Comparison of ENCODE assay signal across 28 cellular contexts in the genomic region with DNA sequence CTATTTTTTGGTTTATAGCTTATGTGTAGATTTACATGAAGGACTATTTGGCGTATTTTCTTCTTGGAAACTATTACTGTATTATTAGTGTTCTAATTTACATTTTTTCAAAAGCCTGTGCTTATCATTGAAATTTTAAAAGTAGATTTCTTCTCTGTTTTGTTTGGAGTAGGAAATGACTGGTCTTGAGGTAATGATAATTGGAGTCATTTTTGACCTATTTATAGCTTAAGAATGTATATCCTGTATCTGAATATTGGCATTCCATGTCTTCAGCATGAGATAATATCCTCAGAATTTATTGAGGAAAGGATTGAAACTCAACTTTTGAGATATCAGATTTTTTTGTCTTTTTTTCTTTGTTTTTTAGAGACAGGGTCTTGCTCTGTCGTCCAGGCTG.
DNase-seq lines count a peak whose midpoint lies in the region; ATAC-seq and TF ChIP-seq lines count a peak whose summit lies in the region.
"Had no signal": no experiment of that assay in that cellular context is flagged by ENCODE, and none has a peak within 500 bp of the region (broad histone marks: within the 10 kb centered on the region; RNA-seq: fewer than 3 reads in every experiment).

No MANE protein-coding gene starts in this region.

- H3K4me3 ChIP-seq in RWPE2 (ENCODE audit: severe bottlenecking) (no peak overlapping the region), fibroblast of the aortic adventitia (ENCODE audit: low read depth, low read length) (no peak overlapping the region), prostate gland (no peak overlapping the region), WERI-Rb-1 (ENCODE audit: low read depth, low read length) (no peak overlapping the region)
- H3K4me3 ChIP-seq: body of pancreas, esophagus muscularis mucosa, lung, PC-9, thyroid gland had no signal

- H3K27me3 ChIP-seq in RWPE2 (ENCODE audit: insufficient read depth, poor library complexity, severe bottlenecking) = no peaks in the 10 kb centered on the region
- H3K27me3 ChIP-seq in prostate gland (replicated peaks; ENCODE audit: insufficient read depth) = no peaks in the 10 kb centered on the region
- H3K27me3 ChIP-seq in WERI-Rb-1 (ENCODE audit: insufficient read depth, low read depth, severe bottlenecking) = no peaks in the 10 kb centered on the region
- H3K27me3 ChIP-seq: body of pancreas, esophagus muscularis mucosa, thyroid gland had no signal

- peak overlapping the region; percentile 86 for H3K27ac ChIP-seq in RWPE2 (ENCODE audit: poor library complexity, severe bottlenecking)
- no peak overlapping the region for H3K27ac ChIP-seq in prostate gland
- no peak overlapping the region for H3K27ac ChIP-seq in WERI-Rb-1
- H3K27ac ChIP-seq: body of pancreas, esophagus muscularis mucosa, PC-9, thyroid gland had no signal

- H3K36me3 ChIP-seq in RWPE2 (ENCODE audit: low read depth) (peaks cover 68% of the 10 kb centered on the region), prostate gland (no peaks in the 10 kb centered on the region), WERI-Rb-1 (peaks cover 14% of the 10 kb centered on the region)
- H3K36me3 ChIP-seq: thyroid gland had no signal

- ATAC-seq in RWPE2 (ENCODE audit: low read depth) (peak; percentile 66), HG03097 (IDR thresholded peaks at IDR 0.05; ENCODE audit: low FRiP score, unreplicated experiment) (no peak)
- ATAC-seq: activated CD4-positive, CD25-positive, alpha-beta regulatory T cell treated with anti-CD3 and anti-CD28 coated beads, Interleukin-2, amount 50 U/mL, for 24 hours; activated CD8-positive, alpha-beta T cell treated with anti-CD3 and anti-CD28 coated beads for 36 hours; activated naive CD8-positive, alpha-beta T cell treated with anti-CD3 and anti-CD28 coated beads, Interleukin-2, amount 50 U/mL, for 24 hours; body of pancreas; effector memory CD8-positive, alpha-beta T cell; stimulated activated naive CD8-positive, alpha-beta T cell treated with anti-CD3 and anti-CD28 coated beads, Interleukin-15, amount 100 ng/mL, for 72 hours; T-cell had no signal

- WGBS in prostate gland = 91% methylated on average over 2 of the region's 2 CpGs

- intact Hi-C loops in prostate gland (cut with DNase I) = no loop called here

- DNase-seq in HCEC 1CT = peak; percentile 80
- no peak for DNase-seq in RWPE2 (ENCODE audit: low spot score)
- DNase-seq in fibroblast of the aortic adventitia (ENCODE audit: low read depth) = peak; percentile 13
- DNase-seq in prostate gland (ENCODE audit: low spot score) = no peak
- DNase-seq in activated CD4-positive, alpha-beta T cell treated with anti-CD3 and anti-CD28 coated beads, Interleukin-2, amount 50 U/mL, for 1 hour = no peak
- DNase-seq in WERI-Rb-1 = no peak
- DNase-seq: activated CD8-positive, alpha-beta T cell treated with anti-CD3 and anti-CD28 coated beads for 36 hours; activated effector memory CD4-positive, alpha-beta T cell treated with anti-CD3 and anti-CD28 coated beads, Interleukin-2, amount 50 U/mL, for 16 hours; activated naive CD8-positive, alpha-beta T cell treated with anti-CD3 and anti-CD28 coated beads, Interleukin-2, amount 50 U/mL, for 24 hours; activated T-cell treated with anti-CD3 and anti-CD28 coated beads for 4 hours; body of pancreas; DMS53; effector memory CD8-positive, alpha-beta T cell; H9; kidney glomerular epithelial cell; NCI-H2081; NCI-H226; NCI-H82; PC-9; posterior cingulate gyrus; SIG-M5; stimulated activated naive CD8-positive, alpha-beta T cell treated with anti-CD3 and anti-CD28 coated beads, Interleukin-15, amount 100 ng/mL, for 72 hours; T-cell; thyroid gland had no signal

- no peak for TF ChIP-seq POLR2A in prostate gland (IDR thresholded peaks at IDR 0.05)

- TF ChIP-seq CTCF in RWPE2 (IDR thresholded peaks at IDR 0.05; ENCODE audit: poor library complexity, severe bottlenecking) (no peak), fibroblast of the aortic adventitia (IDR thresholded peaks at IDR 0.05; ENCODE audit: insufficient read depth, low read length) (no peak), prostate gland (IDR thresholded peaks at IDR 0.05) (no peak), WERI-Rb-1 (IDR thresholded peaks at IDR 0.05; ENCODE audit: low read depth, low read length) (no peak)

- H3K9me3 ChIP-seq in RWPE2 (ENCODE audit: severe bottlenecking) (no peaks in the 10 kb centered on the region), prostate gland (no peaks in the 10 kb centered on the region), WERI-Rb-1 (ENCODE audit: severe bottlenecking) (no peaks in the 10 kb centered on the region)
- H3K9me3 ChIP-seq: body of pancreas, esophagus muscularis mucosa, thyroid gland had no signal

- H3K4me1 ChIP-seq in RWPE2 (ENCODE audit: insufficient read depth, poor library complexity, severe bottlenecking) (peaks cover 40% of the 10 kb centered on the region), prostate gland (replicated peaks) (no peaks in the 10 kb centered on the region)
- H3K4me1 ChIP-seq: body of pancreas, esophagus muscularis mucosa, thyroid gland had no signal

Comparison
In these comparisons a context has a peak if more than half of its experiments do, and no peak if none do; other contexts are left out.
1. DNase-seq: peak in HCEC 1CT (single experiment) and fibroblast of the aortic adventitia (single experiment); none in RWPE2 (single experiment), prostate gland (single experiment), activated CD4-positive, alpha-beta T cell treated with anti-CD3 and anti-CD28 coated beads, Interleukin-2, amount 50 U/mL, for 1 hour (single experiment) and WERI-Rb-1 (single experiment).